Comparison of ENCODE assay signal across 1 cellular context in genomic region chr12:49609875-49610154, GRCh38.
TF ChIP-seq lines count a peak whose summit lies in the region.

No MANE protein-coding gene starts in this region.

TF ChIP-seq in HepG2, 621 proteins besides CTCF, POLR2A, EP300 and RAD21:
- no peak for TF ChIP-seq DR1 (CRISPR knock-in tag; IDR thresholded peaks at IDR 0.05)
- no peak for TF ChIP-seq ZNF512B (CRISPR knock-in tag; IDR thresholded peaks at IDR 0.05; ENCODE audit: borderline replicate concordance)
- TF ChIP-seq CHD4 (IDR thresholded peaks at IDR 0.05; ENCODE audit: borderline replicate concordance, low read length), result no peak
- no peak for TF ChIP-seq ELK4 (CRISPR knock-in tag; IDR thresholded peaks at IDR 0.05; ENCODE audit: borderline replicate concordance)
- no peak for TF ChIP-seq RXRB (CRISPR knock-in tag; IDR thresholded peaks at IDR 0.05; ENCODE audit: borderline replicate concordance)
- no peak for TF ChIP-seq ZNF496 (CRISPR knock-in tag; IDR thresholded peaks at IDR 0.05; ENCODE audit: insufficient replicate concordance)
- no peak for TF ChIP-seq SNAPC5 (CRISPR knock-in tag; IDR thresholded peaks at IDR 0.05; ENCODE audit: borderline replicate concordance)
- no peak for TF ChIP-seq ZNF576 (CRISPR knock-in tag; IDR thresholded peaks at IDR 0.05)
- no peak for TF ChIP-seq ELF3 (CRISPR knock-in tag; IDR thresholded peaks at IDR 0.05)
- no peak for TF ChIP-seq ZNF292 (CRISPR knock-in tag; IDR thresholded peaks at IDR 0.05; ENCODE audit: borderline replicate concordance, low read depth)
- no peak for TF ChIP-seq ATF3 (CRISPR knock-in tag; IDR thresholded peaks at IDR 0.05)
- no peak for TF ChIP-seq TOE1 (CRISPR knock-in tag; IDR thresholded peaks at IDR 0.05)
- no peak for TF ChIP-seq IRX3 (CRISPR knock-in tag; IDR thresholded peaks at IDR 0.05; ENCODE audit: borderline replicate concordance, low read depth)
- TF ChIP-seq ZUFSP (CRISPR knock-in tag; IDR thresholded peaks at IDR 0.05; ENCODE audit: borderline replicate concordance), result no peak
